Comparison of ENCODE assay signal across 8 cellular contexts in genomic region chr2:55418512-55419235, GRCh38. TPM values are rescaled to one million over a fixed set of nuclear protein-coding genes. Genes with fewer than 3 reads are reported as not detected.
A peak's percentile ranks its signal among the peaks of the same experiment; 100 is the strongest.
DNase-seq lines count a peak whose midpoint lies in the region; ATAC-seq and TF ChIP-seq lines count a peak whose summit lies in the region.

No MANE protein-coding gene starts in this region.

- H4K20me1 ChIP-seq in PC-3 (ENCODE audit: low read length), result no peaks in the 10 kb centered on the region

- no peak overlapping the region for H3K27ac ChIP-seq in PC-3 (ENCODE audit: low read length)
- H3K27ac ChIP-seq in coronary artery, result peak overlapping the region; percentile 93 to 95
- H3K27ac ChIP-seq in muscle layer of duodenum (ENCODE audit: low read length), result peak overlapping the region; percentile 73

- no peaks in the 10 kb centered on the region for H3K36me3 Mint-ChIP-seq in activated CD4-positive, alpha-beta T cell treated with anti-CD3 and anti-CD28 coated beads, Interleukin-2, amount 10 ng/mL, durations not matched to agents 7 days and 5 days (ENCODE audit: low read depth)

- peak overlapping the region; percentile 91 for H3K4me2 ChIP-seq in PC-3 (ENCODE audit: low read length)

- POLR2A ChIA-PET in activated CD4-positive, alpha-beta T cell treated with anti-CD3 and anti-CD28 coated beads, Interleukin-2, amount 10 ng/mL, durations not matched to agents 7 days and 5 days (lab: Charles Lee), result no interaction called here
- POLR2A ChIA-PET in PC-3 (lab: Charles Lee; ENCODE audit: unreplicated experiment), result no interaction called here

- H3K27me3 ChIP-seq in PC-3 (ENCODE audit: low read length), result no peaks in the 10 kb centered on the region
- H3K27me3 ChIP-seq in muscle layer of duodenum (ENCODE audit: low read depth, low read length), result no peaks in the 10 kb centered on the region

- CTCF ChIA-PET in activated CD4-positive, alpha-beta T cell treated with anti-CD3 and anti-CD28 coated beads, Interleukin-2, amount 10 ng/mL, durations not matched to agents 7 days and 5 days (lab: Charles Lee), result interaction anchor here (1.4 kb wide), 1 partner anchor 186 kb away, joined by 3 read pairs; the partner anchor contains the start of gene RPS27A
- CTCF ChIA-PET in PC-3 (lab: Charles Lee), result no interaction called here

- ATAC-seq in PC-3 (no peak), GM18868 (IDR thresholded peaks at IDR 0.05; ENCODE audit: unreplicated experiment) (no peak)

- H3F3A ChIP-seq in PC-3 (ENCODE audit: low read length, unreplicated experiment), result no peaks in the 10 kb centered on the region

- peak overlapping the region; percentile 84 for H3K27ac Mint-ChIP-seq in activated CD4-positive, alpha-beta T cell treated with anti-CD3 and anti-CD28 coated beads, Interleukin-2, amount 10 ng/mL, durations not matched to agents 7 days and 5 days

- peak overlapping the region; percentile 63 for H3K9ac ChIP-seq in PC-3 (ENCODE audit: low read length)

- intact Hi-C loops in PC-3 (cut with micrococcal nuclease), result loop anchor here (2.0 kb wide), 2 partner anchors 54 to 136 kb away; no protein-coding TSS in a partner anchor

- peaks cover 42% of the 10 kb centered on the region for H3K4me1 Mint-ChIP-seq in activated CD4-positive, alpha-beta T cell treated with anti-CD3 and anti-CD28 coated beads, Interleukin-2, amount 10 ng/mL, durations not matched to agents 7 days and 5 days

- no peak for DNase-seq in activated CD4-positive, alpha-beta T cell treated with anti-CD3 and anti-CD28 coated beads, Interleukin-2, amount 10 ng/mL, durations not matched to agents 7 days and 5 days
- DNase-seq in activated CD4-positive, alpha-beta T cell treated with anti-CD3 and anti-CD28 coated beads for 1 hour, result no peak
- no peak for DNase-seq in PC-3
- no peak for DNase-seq in coronary artery (ENCODE audit: low spot score)
- DNase-seq in AG08396 (ENCODE audit: low spot score), result no peak
- DNase-seq in NCI-H187 treated with DMSO at 0.1 percent for 48 hours (lab: John Stamatoyannopoulos, UW), result no peak

- H3K4me1 ChIP-seq in PC-3 (ENCODE audit: insufficient read depth, low read length), result peaks cover 15% of the 10 kb centered on the region
- H3K4me1 ChIP-seq in muscle layer of duodenum (ENCODE audit: control insufficient read depth in 1 of 2, insufficient read depth in 2 of 2, low read length in 2 of 2), result peaks cover 4 to 8% of the 10 kb centered on the region in 2 donors

- H3K79me2 ChIP-seq in PC-3 (ENCODE audit: low read length), result peaks cover 36% of the 10 kb centered on the region

- H3K4me3 ChIP-seq in PC-3 (ENCODE audit: low read length) (peak overlapping the region; percentile 82), coronary artery (peak overlapping the region; percentile 93), muscle layer of duodenum (ENCODE audit: low read depth in 1 of 2, low read length in 2 of 2) (peak overlapping the region; percentile 96 to 98)

- H3K9me3 ChIP-seq in PC-3 (ENCODE audit: low read length) (no peaks in the 10 kb centered on the region), muscle layer of duodenum (ENCODE audit: control insufficient read depth in 1 of 2, low read length in 2 of 2) (no peaks in the 10 kb centered on the region)

- H3K36me3 ChIP-seq in PC-3 (ENCODE audit: low read depth, low read length) (no peaks in the 10 kb centered on the region), muscle layer of duodenum (ENCODE audit: control insufficient read depth in 1 of 2, insufficient read depth in 2 of 2, low read length in 2 of 2) (no peaks in the 10 kb centered on the region)

- peak overlapping the region; percentile 75 for H2AFZ ChIP-seq in PC-3 (ENCODE audit: low read length)

- no peaks in the 10 kb centered on the region for H3K9me3 Mint-ChIP-seq in activated CD4-positive, alpha-beta T cell treated with anti-CD3 and anti-CD28 coated beads, Interleukin-2, amount 10 ng/mL, durations not matched to agents 7 days and 5 days

- H3K4me3 Mint-ChIP-seq in activated CD4-positive, alpha-beta T cell treated with anti-CD3 and anti-CD28 coated beads, Interleukin-2, amount 10 ng/mL, durations not matched to agents 7 days and 5 days, result peak overlapping the region; percentile 88

- H3K27me3 Mint-ChIP-seq in activated CD4-positive, alpha-beta T cell treated with anti-CD3 and anti-CD28 coated beads, Interleukin-2, amount 10 ng/mL, durations not matched to agents 7 days and 5 days, result peaks cover 15% of the 10 kb centered on the region

- no peaks in the 10 kb centered on the region for H3K9me2 ChIP-seq in PC-3 (replicated peaks; ENCODE audit: low read length)

- TF ChIP-seq CTCF in PC-3 (conservative IDR thresholded peaks at IDR 0.05; ENCODE audit: low read depth, low read length) (no peak), coronary artery (IDR thresholded peaks at IDR 0.05) (no peak)

- no TSS peak for BruUV-seq in PC-3 (replicated peaks; lab: Mats Ljungman, UMichigan)

RNA-seq across cellular contexts. Expression of gene CCDC88A, which starts 1.0 kb away (rescaled TPM):
- total RNA-seq in activated CD4-positive, alpha-beta T cell treated with anti-CD3 and anti-CD28 coated beads, Interleukin-2, amount 10 ng/mL, durations not matched to agents 7 days and 5 days, result 1 to 10 TPM; 7.8 to 9.5 TPM
- 21.6 and 28.7 TPM in 2 replicates for total RNA-seq in PC-3 (2014; rRNA removed)
